In the genomic region with DNA sequence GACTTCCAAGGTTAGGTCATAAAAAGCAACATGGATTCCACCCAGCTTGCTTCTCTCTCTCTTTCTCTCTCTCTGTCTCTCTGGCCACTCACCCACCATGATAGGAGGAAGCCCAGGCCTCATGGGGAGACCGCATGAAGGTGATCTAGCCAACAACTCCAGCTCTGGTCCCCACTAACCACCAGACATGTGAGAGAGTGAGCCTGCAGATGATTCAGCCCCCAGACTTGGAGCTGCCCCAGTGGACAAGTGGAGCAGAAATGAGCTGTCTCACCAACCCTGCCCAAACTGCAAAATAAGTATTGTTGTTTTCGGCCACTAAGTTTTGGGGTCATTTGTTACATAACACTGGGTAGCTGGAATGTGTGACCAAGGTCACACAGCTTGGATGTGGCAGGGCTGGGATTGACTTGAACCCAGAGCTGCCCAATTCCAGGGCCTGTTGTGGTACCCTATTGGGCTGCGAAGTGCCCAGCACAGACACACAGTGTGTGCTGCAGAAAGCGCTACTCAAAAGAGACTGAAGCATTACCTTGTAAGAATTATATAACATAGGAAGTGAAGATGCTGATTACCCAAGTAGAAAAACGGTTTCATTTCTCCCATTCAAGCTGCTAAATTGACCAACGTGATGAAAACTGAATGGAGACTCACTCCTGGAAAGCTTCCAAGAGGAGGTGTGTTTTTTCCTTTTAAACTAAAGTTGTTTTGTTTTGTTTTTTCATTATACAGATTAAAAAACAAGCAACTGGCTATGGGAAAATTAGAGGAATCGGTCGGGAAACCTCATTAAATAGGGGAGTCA, we compare ENCODE assay signal across 16 cellular contexts. TPM values are rescaled to one million over a fixed set of nuclear protein-coding genes. Genes with fewer than 3 reads are reported as not detected.
DNase-seq lines count a peak whose midpoint lies in the region; ATAC-seq, FAIRE-seq and TF ChIP-seq lines count a peak whose summit lies in the region.
"Had no signal": no experiment of that assay in that cellular context is flagged by ENCODE, and none has a peak within 500 bp of the region (broad histone marks: within the 10 kb centered on the region; RNA-seq: fewer than 3 reads in every experiment).

No MANE protein-coding gene starts in this region.

- H3K4me3 Mint-ChIP-seq in dendritic cell treated with granulocyte-macrophage colony-stimulating factor and Interleukin-4, amounts not matched to agents 40 ng/mL and 50 ng/mL, for 4 days = no peak overlapping the region
- no peak overlapping the region for H3K4me3 Mint-ChIP-seq in activated CD8-positive, alpha-beta T cell treated with anti-CD3 and anti-CD28 coated beads for 36 hours

- no peaks in the 10 kb centered on the region for H3K36me3 Mint-ChIP-seq in dendritic cell treated with granulocyte-macrophage colony-stimulating factor and Interleukin-4, amounts not matched to agents 40 ng/mL and 50 ng/mL, for 4 days (ENCODE audit: low read depth)
- H3K36me3 Mint-ChIP-seq in activated CD8-positive, alpha-beta T cell treated with anti-CD3 and anti-CD28 coated beads for 36 hours (ENCODE audit: low read depth) = no peaks in the 10 kb centered on the region
- H3K36me3 Mint-ChIP-seq: neural progenitor cell had no signal

- H3K27ac ChIP-seq in right cardiac atrium (ENCODE audit: low read length) (peak overlapping the region; percentile 19), temporal lobe (ENCODE audit: low read depth, low read length) (peak overlapping the region; percentile 77)
- H3K27ac ChIP-seq: neural progenitor cell had no signal

- no peaks in the 10 kb centered on the region for H3K9me3 Mint-ChIP-seq in dendritic cell treated with granulocyte-macrophage colony-stimulating factor and Interleukin-4, amounts not matched to agents 40 ng/mL and 50 ng/mL, for 4 days
- H3K9me3 Mint-ChIP-seq in activated CD8-positive, alpha-beta T cell treated with anti-CD3 and anti-CD28 coated beads for 36 hours = no peaks in the 10 kb centered on the region
- H3K9me3 Mint-ChIP-seq: neural progenitor cell had no signal

- peaks cover 37% of the 10 kb centered on the region for H3K4me1 Mint-ChIP-seq in dendritic cell treated with granulocyte-macrophage colony-stimulating factor and Interleukin-4, amounts not matched to agents 40 ng/mL and 50 ng/mL, for 4 days (ENCODE audit: low read depth)
- peaks cover 9% of the 10 kb centered on the region for H3K4me1 Mint-ChIP-seq in activated CD8-positive, alpha-beta T cell treated with anti-CD3 and anti-CD28 coated beads for 36 hours (ENCODE audit: low read depth)

- 56% methylated on average over 8 of the region's 8 CpGs for WGBS in right cardiac atrium

- H3K27ac Mint-ChIP-seq in dendritic cell treated with granulocyte-macrophage colony-stimulating factor and Interleukin-4, amounts not matched to agents 40 ng/mL and 50 ng/mL, for 4 days = peak overlapping the region; percentile 47
- no peak overlapping the region for H3K27ac Mint-ChIP-seq in activated CD8-positive, alpha-beta T cell treated with anti-CD3 and anti-CD28 coated beads for 36 hours
- H3K27ac Mint-ChIP-seq: neural progenitor cell had no signal

- no peak for ATAC-seq in right cardiac atrium
- no peak for ATAC-seq in HG02610 (IDR thresholded peaks at IDR 0.05; ENCODE audit: unreplicated experiment)
- ATAC-seq in activated CD8-positive, alpha-beta T cell treated with anti-CD3 and anti-CD28 coated beads for 36 hours = no peak
- ATAC-seq: left cardiac atrium had no signal

- peaks cover 24% of the 10 kb centered on the region for H3K27me3 Mint-ChIP-seq in dendritic cell treated with granulocyte-macrophage colony-stimulating factor and Interleukin-4, amounts not matched to agents 40 ng/mL and 50 ng/mL, for 4 days
- H3K27me3 Mint-ChIP-seq in activated CD8-positive, alpha-beta T cell treated with anti-CD3 and anti-CD28 coated beads for 36 hours = peaks cover 12% of the 10 kb centered on the region

- intact Hi-C loops in right cardiac atrium (cut with DNase I) = loop anchor here in 1 of 4 donors (10.0 kb wide), 1 partner anchor 52 kb away; no protein-coding TSS in a partner anchor
- intact Hi-C loops in cardiac septum (cut with DNase I) = loop anchor here (10.0 kb wide), 2 partner anchors 262 to 402 kb away; a partner anchor contains a TSS
- intact Hi-C loops in dendritic cell treated with granulocyte-macrophage colony-stimulating factor and Interleukin-4, amounts not matched to agents 40 ng/mL and 50 ng/mL, for 4 days (cut with micrococcal nuclease) = loop anchor here (10.0 kb wide), 2 partner anchors 92 to 252 kb away; a partner anchor contains a TSS
- intact Hi-C loops in activated CD8-positive, alpha-beta T cell treated with anti-CD3 and anti-CD28 coated beads for 36 hours (cut with micrococcal nuclease) = no loop called here

- no peaks in the 10 kb centered on the region for H3K4me1 ChIP-seq in right cardiac atrium (ENCODE audit: control insufficient read depth, insufficient read depth, low read length)
- H3K4me1 ChIP-seq: uterus had no signal

- DNase-seq in right cardiac atrium (peak in 1 of 3 donors; percentile 50), cardiac septum (ENCODE audit: low spot score) (no peak), NAMALWA (ENCODE audit: low spot score) (peak; percentile 44), urothelium cell line (ENCODE audit: low spot score) (no peak)
- DNase-seq in activated CD8-positive, alpha-beta T cell treated with anti-CD3 and anti-CD28 coated beads for 36 hours = no peak
- DNase-seq: activated CD4-positive, alpha-beta T cell treated with anti-CD3 and anti-CD28 coated beads, Interleukin-2, amount 50 U/mL, for 1 hour; activated naive CD4-positive, alpha-beta T cell; DMS79 treated with DMSO at 0.1 percent for 48 hours; left cardiac atrium; NCI-H1092 treated with DMSO at 0.1 percent for 48 hours; NCI-H526 treated with DMSO at 0.1 percent for 48 hours; uterus had no signal

- POLR2A ChIA-PET in activated CD8-positive, alpha-beta T cell treated with anti-CD3 and anti-CD28 coated beads for 36 hours (lab: Charles Lee) = no interaction called here

- no peak overlapping the region for H3K4me3 ChIP-seq in right cardiac atrium (ENCODE audit: low read length)
- H3K4me3 ChIP-seq: neural progenitor cell, uterus had no signal

- no peaks in the 10 kb centered on the region for H3K27me3 ChIP-seq in right cardiac atrium (ENCODE audit: control insufficient read depth, insufficient read depth)
- H3K27me3 ChIP-seq: uterus had no signal

- no peak for TF ChIP-seq CTCF in activated CD8-positive, alpha-beta T cell treated with anti-CD3 and anti-CD28 coated beads for 36 hours (IDR thresholded peaks at IDR 0.05)

- H3K9me3 ChIP-seq in right cardiac atrium (ENCODE audit: control insufficient read depth, low read length) = no peaks in the 10 kb centered on the region
- H3K9me3 ChIP-seq: uterus had no signal

- FAIRE-seq in urothelium cell line (lab: Jason Lieb, UNC) = no peak

- CTCF ChIA-PET in activated CD8-positive, alpha-beta T cell treated with anti-CD3 and anti-CD28 coated beads for 36 hours (lab: Charles Lee) = interaction anchor here (1.0 kb wide), 1 partner anchor 20 kb away, joined by 5 read pairs; no protein-coding TSS in a partner anchor

RNA-seq across cellular contexts. Expression of a gene that starts 9.1 kb away (rescaled TPM):
- not detected for total RNA-seq in right cardiac atrium
- polyA plus RNA-seq in right cardiac atrium = 0.09 TPM
- total RNA-seq in cardiac septum = not detected
- not detected for total RNA-seq in temporal lobe
- total RNA-seq in activated CD8-positive, alpha-beta T cell treated with anti-CD3 and anti-CD28 coated beads for 36 hours = not detected
